18 cellular contexts compared by ENCODE assay signal in genomic region chr2:181404472-181404871, GRCh38.
"Had no signal": no experiment of that assay in that cellular context is flagged by ENCODE, and none has a peak within 500 bp of the region (broad histone marks: within the 10 kb centered on the region; RNA-seq: fewer than 3 reads in every experiment).

No MANE protein-coding gene starts in this region.

- H3K27ac Mint-ChIP-seq: activated naive CD4-positive, alpha-beta T cell treated with anti-CD3 and anti-CD28 coated beads, Interleukin-2, amount 50 U/mL, for 72 hours; brain; nephron progenitor cell; stimulated activated naive B cell treated with anti-CD40 and anti-IgM and Interleukin-4, amounts not matched to agents 10 μg/mL and 1 μg/mL and 100 μg/mL, for 72 hours had no signal

- H3K4me1 Mint-ChIP-seq: nephron progenitor cell had no signal

- ATAC-seq: activated CD4-positive, CD25-positive, alpha-beta regulatory T cell treated with anti-CD3 and anti-CD28 coated beads, Interleukin-2, amount 50 U/mL, for 24 hours; activated naive CD4-positive, alpha-beta T cell treated with anti-CD3 and anti-CD28 coated beads, Interleukin-2, amount 50 U/mL, for 72 hours; heart left ventricle; left lobe of liver; psoas muscle; right lobe of liver; stimulated activated naive B cell treated with anti-CD40 and anti-IgM and Interleukin-4, amounts not matched to agents 10 μg/mL and 1 μg/mL and 100 μg/mL, for 72 hours had no signal

- H3K27me3 Mint-ChIP-seq: central memory CD8-positive, alpha-beta T cell; stimulated activated naive B cell treated with anti-CD40 and anti-IgM and Interleukin-4, amounts not matched to agents 10 μg/mL and 1 μg/mL and 100 μg/mL, for 72 hours had no signal

- H3K4me1 ChIP-seq: psoas muscle, right lobe of liver had no signal

- H3K36me3 ChIP-seq: heart left ventricle, right lobe of liver had no signal

- H3K4me3 Mint-ChIP-seq: brain; central memory CD8-positive, alpha-beta T cell; nephron progenitor cell; stimulated activated naive B cell treated with anti-CD40 and anti-IgM and Interleukin-4, amounts not matched to agents 10 μg/mL and 1 μg/mL and 100 μg/mL, for 72 hours had no signal

- H3K9me3 ChIP-seq: heart left ventricle, psoas muscle, right lobe of liver had no signal

- H3K36me3 Mint-ChIP-seq: brain; stimulated activated naive B cell treated with anti-CD40 and anti-IgM and Interleukin-4, amounts not matched to agents 10 μg/mL and 1 μg/mL and 100 μg/mL, for 72 hours had no signal

- H3K27me3 ChIP-seq: heart left ventricle, right lobe of liver had no signal

- H3K9me3 Mint-ChIP-seq: brain; central memory CD8-positive, alpha-beta T cell; nephron progenitor cell; stimulated activated naive B cell treated with anti-CD40 and anti-IgM and Interleukin-4, amounts not matched to agents 10 μg/mL and 1 μg/mL and 100 μg/mL, for 72 hours had no signal

- DNase-seq: activated effector memory CD4-positive, alpha-beta T cell treated with anti-CD3 and anti-CD28 coated beads, Interleukin-2, amount 50 U/mL, for 16 hours; activated T-cell treated with anti-CD3 and anti-CD28 coated beads, Interleukin-2, amount 50 U/mL, for 1 hour; amniotic stem cell; cortex of kidney; effector CD8-positive, alpha-beta T cell; foreskin melanocyte; heart left ventricle; nephron progenitor cell; psoas muscle; right lobe of liver; stimulated activated naive B cell treated with anti-CD40 and anti-IgM and Interleukin-4, amounts not matched to agents 10 μg/mL and 1 μg/mL and 100 μg/mL, for 72 hours; substantia nigra; trophoblast cell had no signal

- H3K4me3 ChIP-seq: heart left ventricle, psoas muscle, right lobe of liver had no signal

- H3K27ac ChIP-seq: heart left ventricle, psoas muscle, right lobe of liver had no signal
